Comparison of ENCODE assay signal across 8 cellular contexts in genomic region chr19:17292301-17293074, GRCh38. TPM values are rescaled to one million over a fixed set of nuclear protein-coding genes. Genes with fewer than 3 reads are reported as not detected.
DNase-seq lines count a peak whose midpoint lies in the region; ATAC-seq and TF ChIP-seq lines count a peak whose summit lies in the region.

No MANE protein-coding gene starts in this region.

- no peak for TF ChIP-seq POLR2A in Peyer's patch (IDR thresholded peaks at IDR 0.05)

- peaks cover 0 to 4% (median 2%) of the 10 kb centered on the region in 4 donors for H3K4me1 ChIP-seq in Peyer's patch

- TF ChIP-seq CTCF in Peyer's patch (IDR thresholded peaks at IDR 0.05) (peak; percentile 51 to 86 (median 74)), fibroblast of the aortic adventitia (IDR thresholded peaks at IDR 0.05; ENCODE audit: insufficient read depth, low read length) (peak; percentile 90), neural crest cell (conservative IDR thresholded peaks at IDR 0.05) (peak; percentile 71)

- H3K27me3 ChIP-seq in Peyer's patch = no peaks in the 10 kb centered on the region

- peaks cover 6% of the 10 kb centered on the region for H3K27me3 Mint-ChIP-seq in neural crest cell (ENCODE audit: low read depth)

- H3K27ac Mint-ChIP-seq in neural crest cell (ENCODE audit: unreplicated experiment) = peak overlapping the region; percentile 27

- no peaks in the 10 kb centered on the region for H3K9me3 ChIP-seq in Peyer's patch

- peak; percentile 85 for DNase-seq in ACHN
- DNase-seq in Peyer's patch = peak; percentile 82 to 89 (median 84)
- DNase-seq in activated T-helper 1 cell treated with anti-CD3 and anti-CD28 coated beads, Interleukin-2, amount 50 U/mL, for 16 hours (ENCODE audit: low read depth in 1 of 2, low spot score in 1 of 2) = peak; percentile 51 to 66
- DNase-seq in fibroblast of the aortic adventitia (ENCODE audit: low read depth) = peak; percentile 89
- peak; percentile 76 for DNase-seq in neural crest cell (ENCODE audit: low read depth, low spot score)
- DNase-seq in superior temporal gyrus (ENCODE audit: extremely low spot score) = peak; percentile 62

- peak overlapping the region; percentile 90 for H3K4me3 Mint-ChIP-seq in neural crest cell

- no peaks in the 10 kb centered on the region for H3K9me3 Mint-ChIP-seq in neural crest cell

- H3K36me3 Mint-ChIP-seq in neural crest cell (ENCODE audit: low read depth) = peaks cover 4% of the 10 kb centered on the region

- peak overlapping the region; percentile 56 to 79 (median 66) for H3K27ac ChIP-seq in Peyer's patch

- ATAC-seq in GM18519 (IDR thresholded peaks at IDR 0.05; ENCODE audit: low FRiP score, unreplicated experiment) = peak; percentile 64
- peak; percentile 76 for ATAC-seq in HG03095 (IDR thresholded peaks at IDR 0.05; ENCODE audit: unreplicated experiment)

- in situ Hi-C loops in ACHN (cut with HindIII; ENCODE audit: low pct_ligation_motif_present, low pct_unique_long_range_greater_than_20kb, low sequenced_read_pairs) = no loop called here

- H3K36me3 ChIP-seq in Peyer's patch = no peaks in the 10 kb centered on the region

- H3K4me3 ChIP-seq in Peyer's patch (peak overlapping the region; percentile 55 to 62 (median 60)), fibroblast of the aortic adventitia (ENCODE audit: low read depth, low read length) (peak overlapping the region; percentile 67)

- H3K4me1 Mint-ChIP-seq in neural crest cell = peaks cover 12% of the 10 kb centered on the region

RNA-seq across cellular contexts. Expression of gene ABHD8, which starts 10.7 kb away (rescaled TPM):
- 10 to 100 TPM in 1 of 4 donors, 1 to 10 TPM in 3; 2.1 to 14.1 (median 5.6) TPM for total RNA-seq in Peyer's patch
- 12.5 and 13.3 TPM in 2 replicates for total RNA-seq in fibroblast of the aortic adventitia (ENCODE audit: low replicate concordance)
- 8.1 and 8.5 TPM in 2 replicates for total RNA-seq in neural crest cell

RNA-seq across cellular contexts. Expression of gene ANKLE1, which starts 10.8 kb away (rescaled TPM):
- total RNA-seq in Peyer's patch = 1 to 10 TPM in 1 of 4 donors, under 1 TPM in 2, not detected in 1; 0.18 to 1.3 (median 0.95) TPM
- 0.09 and 0.41 TPM in 2 replicates for total RNA-seq in fibroblast of the aortic adventitia (ENCODE audit: low replicate concordance)
- total RNA-seq in neural crest cell = 4.5 and 4.9 TPM in 2 replicates

RNA-seq across cellular contexts. Expression of gene MRPL34, which starts 13.2 kb away (rescaled TPM):
- 100 to 1,000 TPM in 3 of 4 donors, 10 to 100 TPM in 1; 76.7 to 202 (median 196) TPM for total RNA-seq in Peyer's patch
- total RNA-seq in fibroblast of the aortic adventitia (ENCODE audit: low replicate concordance) = 22.7 and 34.3 TPM in 2 replicates
- total RNA-seq in neural crest cell = 73.4 and 74.2 TPM in 2 replicates

RNA-seq across cellular contexts. Expression of gene DDA1, which starts 16.9 kb away (rescaled TPM):
- 10 to 100 TPM; 15.2 to 37.2 (median 23.9) TPM for total RNA-seq in Peyer's patch
- 2.9 and 20.2 TPM in 2 replicates for total RNA-seq in fibroblast of the aortic adventitia (ENCODE audit: low replicate concordance)
- 44.9 and 49.9 TPM in 2 replicates for total RNA-seq in neural crest cell

RNA-seq across cellular contexts. Expression of gene BABAM1, which starts 25.2 kb away (rescaled TPM):
- total RNA-seq in Peyer's patch (100 to 1,000 TPM in 1 of 4 donors, 10 to 100 TPM in 3; 51.8 to 174 (median 59.2) TPM), fibroblast of the aortic adventitia (ENCODE audit: low replicate concordance) (59.3 and 72.1 TPM in 2 replicates), neural crest cell (79.1 and 89.3 TPM in 2 replicates)

Comparison
In these comparisons a context has a peak if more than half of its experiments do, and no peak if none do; other contexts are left out.
1. Peak in every context shown above with its lines: DNase-seq, ATAC-seq, H3K4me3 ChIP-seq and H3K27ac ChIP-seq.